7 cellular contexts compared by ENCODE assay signal in the genomic region with DNA sequence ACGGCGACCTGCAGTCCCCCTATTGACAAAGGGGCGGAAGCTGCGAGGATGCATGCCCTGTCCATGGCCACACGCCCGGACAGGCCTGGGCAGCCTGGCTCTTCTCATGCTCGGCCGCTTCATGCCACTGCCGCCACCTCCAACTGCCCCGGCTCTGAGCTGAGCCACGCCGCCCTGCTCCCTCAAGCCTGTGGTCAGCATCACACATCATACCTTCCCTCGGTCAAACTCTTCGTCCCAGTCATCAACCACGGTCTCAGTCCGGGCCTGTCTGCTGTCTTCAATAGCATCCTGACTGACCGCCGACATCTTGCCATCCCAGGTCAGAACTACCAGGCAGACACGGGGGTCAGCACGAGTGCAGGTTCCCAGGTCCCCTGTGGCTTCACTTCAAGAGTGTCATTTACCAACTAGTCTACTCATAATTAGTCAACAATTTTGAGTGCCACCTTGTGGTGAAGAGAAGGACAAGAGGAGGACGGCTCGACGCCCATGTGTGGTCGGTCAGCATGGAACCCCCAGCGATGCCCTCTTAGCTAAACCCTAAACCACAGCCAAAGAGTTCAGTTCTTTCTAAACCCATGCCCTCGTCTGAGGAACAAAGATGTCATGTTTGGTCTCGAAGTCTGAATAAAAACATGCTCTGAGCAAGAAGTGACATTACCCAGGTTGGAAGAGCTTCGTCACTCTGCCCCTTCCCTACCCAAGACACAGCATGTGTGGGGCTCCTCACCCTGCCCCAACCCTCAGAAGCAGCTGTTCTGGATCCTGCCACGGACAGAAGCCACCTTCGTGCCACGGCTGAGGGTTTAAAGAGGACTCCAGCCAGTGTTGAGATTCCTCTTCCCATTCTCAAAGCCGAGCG. TPM values are rescaled to one million over a fixed set of nuclear protein-coding genes. Genes with fewer than 3 reads are reported as not detected.
DNase-seq lines count a peak whose midpoint lies in the region; ATAC-seq and TF ChIP-seq lines count a peak whose summit lies in the region.

No MANE protein-coding gene starts in this region.

- no peak for ATAC-seq in GM21360 (IDR thresholded peaks at IDR 0.05; ENCODE audit: unreplicated experiment)
- no peak for ATAC-seq in HG03439 (IDR thresholded peaks at IDR 0.05; ENCODE audit: unreplicated experiment)
- ATAC-seq in HG02571 (IDR thresholded peaks at IDR 0.05; ENCODE audit: unreplicated experiment), result no peak

- no peak overlapping the region for H3K4me3 ChIP-seq in liver (ENCODE audit: low read depth in 1 of 3, low read length in 3 of 3)

- WGBS in liver, result 85% methylated on average over 33 of the region's 33 CpGs

- DNase-seq in EH (ENCODE audit: low read depth) (peak; percentile 40), Kasumi-1 (lab: John Stamatoyannopoulos, UW) (peak; percentile 16 to 35), astrocyte of the hippocampus (ENCODE audit: low read depth, low spot score) (peak; percentile 43)

- no peaks in the 10 kb centered on the region for H3K4me1 ChIP-seq in liver (ENCODE audit: control insufficient read depth in 4 of 4, insufficient read depth in 4 of 4, low read length in 3 of 4)

- H3K36me3 ChIP-seq in liver (ENCODE audit: control insufficient read depth in 4 of 4, insufficient read depth in 3 of 4, low read depth in 1 of 4, low read length in 3 of 4), result peaks cover 12 to 75% (median 44%) of the 10 kb centered on the region in 4 donors

- no peaks in the 10 kb centered on the region for H3K27me3 ChIP-seq in liver (ENCODE audit: control insufficient read depth in 4 of 4, insufficient read depth in 4 of 4, low read length in 3 of 4)

- no peaks in the 10 kb centered on the region for H3K9me3 ChIP-seq in liver (ENCODE audit: control insufficient read depth in 4 of 4, low read length in 3 of 4)

- no peak overlapping the region for H3K27ac ChIP-seq in liver (ENCODE audit: low read depth in 1 of 2, low read length in 2 of 2)

- peak; percentile 60 to 75 for TF ChIP-seq RAD21 in liver (IDR thresholded peaks at IDR 0.05)

- no peak overlapping the region for H3K9ac ChIP-seq in liver (ENCODE audit: low read depth in 1 of 2, low read length in 2 of 2)

- TF ChIP-seq CTCF in liver (IDR thresholded peaks at IDR 0.05; ENCODE audit: low read depth, low read length, missing input control), result peak; percentile 43

TF ChIP-seq in liver, 16 proteins besides CTCF, POLR2A, EP300 and RAD21:
- TF ChIP-seq YY1 (IDR thresholded peaks at IDR 0.05) (no peak), TAF1 (conservative IDR thresholded peaks at IDR 0.05) (no peak), EGR1 (IDR thresholded peaks at IDR 0.05; ENCODE audit: low read depth in 2 of 2) (no peak), RXRA (IDR thresholded peaks at IDR 0.05) (no peak), JUND (IDR thresholded peaks at IDR 0.05) (no peak), NR2F2 (IDR thresholded peaks at IDR 0.05) (no peak), FOXA1 (IDR thresholded peaks at IDR 0.05) (no peak), GABPA (IDR thresholded peaks at IDR 0.05 in 1 of 2, conservative IDR thresholded peaks at IDR 0.05 in 1 of 2) (no peak), REST (IDR thresholded peaks at IDR 0.05) (no peak), HNF4A (conservative IDR thresholded peaks at IDR 0.05) (no peak), FOXA2 (IDR thresholded peaks at IDR 0.05) (no peak), HNF4G (IDR thresholded peaks at IDR 0.05) (no peak), SP1 (IDR thresholded peaks at IDR 0.05) (no peak), ATF3 (IDR thresholded peaks at IDR 0.05) (no peak)
- TF ChIP-seq, protein P1, sequence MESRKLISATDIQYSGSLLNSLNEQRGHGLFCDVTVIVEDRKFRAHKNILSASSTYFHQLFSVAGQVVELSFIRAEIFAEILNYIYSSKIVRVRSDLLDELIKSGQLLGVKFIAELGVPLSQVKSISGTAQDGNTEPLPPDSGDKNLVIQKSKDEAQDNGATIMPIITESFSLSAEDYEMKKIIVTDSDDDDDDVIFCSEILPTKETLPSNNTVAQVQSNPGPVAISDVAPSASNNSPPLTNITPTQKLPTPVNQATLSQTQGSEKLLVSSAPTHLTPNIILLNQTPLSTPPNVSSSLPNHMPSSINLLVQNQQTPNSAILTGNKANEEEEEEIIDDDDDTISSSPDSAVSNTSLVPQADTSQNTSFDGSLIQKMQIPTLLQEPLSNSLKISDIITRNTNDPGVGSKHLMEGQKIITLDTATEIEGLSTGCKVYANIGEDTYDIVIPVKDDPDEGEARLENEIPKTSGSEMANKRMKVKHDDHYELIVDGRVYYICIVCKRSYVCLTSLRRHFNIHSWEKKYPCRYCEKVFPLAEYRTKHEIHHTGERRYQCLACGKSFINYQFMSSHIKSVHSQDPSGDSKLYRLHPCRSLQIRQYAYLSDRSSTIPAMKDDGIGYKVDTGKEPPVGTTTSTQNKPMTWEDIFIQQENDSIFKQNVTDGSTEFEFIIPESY (IDR thresholded peaks at IDR 0.05), result no peak
- TF ChIP-seq, protein P2, sequence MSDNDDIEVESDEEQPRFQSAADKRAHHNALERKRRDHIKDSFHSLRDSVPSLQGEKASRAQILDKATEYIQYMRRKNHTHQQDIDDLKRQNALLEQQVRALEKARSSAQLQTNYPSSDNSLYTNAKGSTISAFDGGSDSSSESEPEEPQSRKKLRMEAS (IDR thresholded peaks at IDR 0.05), result no peak
TF ChIP-seq in liver: peak in this region for 0.

RNA-seq across cellular contexts. Expression of gene CYTH1, which starts 16.9 kb away (rescaled TPM):
- total RNA-seq in liver, result 10 to 100 TPM; 16.7 to 32.1 TPM
- 10 to 100 TPM; 15.4 to 24.5 TPM for polyA plus RNA-seq in liver

RNA-seq across cellular contexts. Expression of gene USP36, which starts 41.7 kb away (rescaled TPM):
- 10 to 100 TPM in 1 of 2 donors, 1 to 10 TPM in 1; 8.0 to 20.7 TPM for total RNA-seq in liver
- 10 to 100 TPM in 1 of 2 donors, 1 to 10 TPM in 1; 9.4 to 11.6 TPM for polyA plus RNA-seq in liver
